Comparison of ENCODE assay signal across 23 cellular contexts in the genomic region with DNA sequence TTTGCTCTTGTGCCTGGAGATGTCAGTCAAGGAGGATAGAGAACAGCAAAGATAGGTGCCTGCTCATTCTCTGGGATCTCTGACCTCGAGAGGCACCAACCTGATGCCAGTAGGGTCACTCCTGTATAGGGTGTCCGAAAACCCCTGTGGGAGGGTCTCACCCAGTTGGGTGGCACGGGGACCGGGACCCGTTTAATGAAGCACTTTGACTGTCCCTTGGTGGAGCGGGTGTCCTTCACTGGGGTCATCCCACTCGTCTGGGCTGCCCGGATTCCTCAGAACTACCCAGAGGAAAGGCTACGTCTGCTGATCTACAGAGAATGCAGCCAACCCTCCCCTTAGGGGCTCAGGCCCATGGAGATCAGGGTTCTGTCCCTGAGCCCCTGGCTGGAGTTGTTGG.
"Had no signal": no experiment of that assay in that cellular context is flagged by ENCODE, and none has a peak within 500 bp of the region (broad histone marks: within the 10 kb centered on the region; RNA-seq: fewer than 3 reads in every experiment).

No MANE protein-coding gene starts in this region.

- FAIRE-seq: TTC549 had no signal

- H3K27ac Mint-ChIP-seq: activated CD4-positive, alpha-beta T cell treated with anti-CD3 and anti-CD28 coated beads, Interleukin-2, amount 10 ng/mL, durations not matched to agents 7 days and 5 days; activated CD8-positive, alpha-beta T cell treated with anti-CD3 and anti-CD28 coated beads for 36 hours; activated naive CD8-positive, alpha-beta T cell treated with anti-CD3 and anti-CD28 coated beads, Interleukin-2, amount 10 ng/mL, durations not matched to agents 7 days and 5 days; T-cell had no signal

- H3K4me3 ChIP-seq: adrenal gland, SK-N-MC had no signal

- H3K9me3 ChIP-seq: adrenal gland had no signal

- H3K9ac ChIP-seq: KMS-11 had no signal

- H3K4me1 ChIP-seq: adrenal gland had no signal

- H3K4me1 Mint-ChIP-seq: activated CD4-positive, alpha-beta T cell treated with anti-CD3 and anti-CD28 coated beads, Interleukin-2, amount 10 ng/mL, durations not matched to agents 7 days and 5 days; activated naive CD8-positive, alpha-beta T cell treated with anti-CD3 and anti-CD28 coated beads, Interleukin-2, amount 10 ng/mL, durations not matched to agents 7 days and 5 days; T-cell had no signal

- DNase-seq: activated CD4-positive, alpha-beta T cell treated with anti-CD3 and anti-CD28 coated beads, Interleukin-2, amount 10 ng/mL, durations not matched to agents 7 days and 5 days; activated CD4-positive, CD25-positive, alpha-beta regulatory T cell; activated CD8-positive, alpha-beta memory T cell treated with anti-CD3 and anti-CD28 coated beads, Interleukin-2, amount 50 U/mL, for 4 hours; activated CD8-positive, alpha-beta T cell treated with anti-CD3 and anti-CD28 coated beads for 36 hours; activated naive CD4-positive, alpha-beta T cell treated with anti-CD3 and anti-CD28 coated beads, Interleukin-2, amount 50 U/mL, for 16 hours; activated naive CD8-positive, alpha-beta T cell treated with anti-CD3 and anti-CD28 coated beads, Interleukin-2, amount 10 ng/mL, durations not matched to agents 7 days and 5 days; adrenal gland; NCI-H1092; NCI-H1417 treated with DMSO at 0.1 percent for 48 hours; NCI-H1694; NCI-H2029; NCI-H2107; NCI-H226; NCI-H526 treated with DMSO at 0.1 percent for 48 hours; NK-92 treated with Interleukin-12 subunit alpha and Interleukin-12 subunit beta, amount 100 ng/mL, for 24 hours; RPMI8226; T-cell; T-helper 2 cell; T1000 had no signal

- H3K27ac ChIP-seq: adrenal gland, KMS-11, SK-N-MC had no signal

- H3K36me3 Mint-ChIP-seq: activated naive CD8-positive, alpha-beta T cell treated with anti-CD3 and anti-CD28 coated beads, Interleukin-2, amount 10 ng/mL, durations not matched to agents 7 days and 5 days; T-cell had no signal

- H3K4me2 ChIP-seq: KMS-11 had no signal

- H3K4me3 Mint-ChIP-seq: activated CD4-positive, alpha-beta T cell treated with anti-CD3 and anti-CD28 coated beads, Interleukin-2, amount 10 ng/mL, durations not matched to agents 7 days and 5 days; activated CD8-positive, alpha-beta T cell treated with anti-CD3 and anti-CD28 coated beads for 36 hours; activated naive CD8-positive, alpha-beta T cell treated with anti-CD3 and anti-CD28 coated beads, Interleukin-2, amount 10 ng/mL, durations not matched to agents 7 days and 5 days; T-cell had no signal

- H3K27me3 Mint-ChIP-seq: activated CD4-positive, alpha-beta T cell treated with anti-CD3 and anti-CD28 coated beads, Interleukin-2, amount 10 ng/mL, durations not matched to agents 7 days and 5 days had no signal

- ATAC-seq: activated CD8-positive, alpha-beta T cell treated with anti-CD3 and anti-CD28 coated beads for 36 hours; Panc1; T-cell had no signal

- H3K36me3 ChIP-seq: adrenal gland had no signal

- H3K27me3 ChIP-seq: adrenal gland had no signal
